ENCODE assay signal across 8 cellular contexts in the genomic region with DNA sequence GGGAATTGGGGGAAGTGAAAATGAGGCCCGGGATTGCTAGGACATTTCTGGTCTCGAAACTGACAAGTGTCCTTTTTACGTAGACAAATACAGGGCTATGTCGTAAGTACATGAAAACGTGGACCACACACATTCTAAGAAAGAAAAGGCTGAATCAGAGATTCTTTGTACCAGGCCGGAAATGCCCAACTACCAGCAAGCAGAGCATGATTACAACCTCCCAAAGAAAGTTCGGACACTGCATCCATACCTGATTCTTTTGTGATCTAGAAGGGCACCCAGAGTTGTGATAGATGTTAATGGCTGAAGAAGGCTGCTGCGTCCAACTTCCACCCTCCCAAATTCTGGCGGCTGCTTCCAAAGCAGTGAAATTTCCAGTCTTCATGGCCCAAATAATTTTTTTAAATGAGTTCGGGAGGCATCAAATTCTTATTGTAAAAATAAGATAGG. TPM values are rescaled to one million over a fixed set of nuclear protein-coding genes. Genes with fewer than 3 reads are reported as not detected.
DNase-seq lines count a peak whose midpoint lies in the region; ATAC-seq, FAIRE-seq and TF ChIP-seq lines count a peak whose summit lies in the region.

No MANE protein-coding gene starts in this region.

- H4K20me1 ChIP-seq in astrocyte (ENCODE audit: insufficient read depth, low read length) = peaks cover 28% of the 10 kb centered on the region

- H3K9me3 ChIP-seq in heart right ventricle (no peaks in the 10 kb centered on the region), astrocyte (ENCODE audit: insufficient read depth, low read depth, low read length) (no peaks in the 10 kb centered on the region), suprapubic skin (no peaks in the 10 kb centered on the region)

- peak overlapping the region; percentile 73 to 92 (median 88) for H3K4me3 ChIP-seq in heart right ventricle
- peak overlapping the region; percentile 89 for H3K4me3 ChIP-seq in astrocyte (ENCODE audit: insufficient read depth, low read depth, low read length)
- peak overlapping the region; percentile 91 for H3K4me3 ChIP-seq in kidney epithelial cell (ENCODE audit: low read depth, low read length)
- peak overlapping the region; percentile 97 for H3K4me3 ChIP-seq in suprapubic skin

- FAIRE-seq in astrocyte (lab: Jason Lieb, UNC) = peak; percentile 84

- H3K9me3 Mint-ChIP-seq in astrocyte (ENCODE audit: unreplicated experiment) = no peaks in the 10 kb centered on the region

- intact Hi-C loops in heart right ventricle (cut with DNase I) (loop anchor here in 8 of 10 donors (2.0 to 10.0 kb wide), 15 partner anchors 60 to 483 kb away; no protein-coding TSS in a partner anchor), Right ventricle myocardium superior (cut with DNase I) (loop anchor here (5.0 kb wide), 1 partner anchor 85 kb away; no protein-coding TSS in a partner anchor)

- no peak for TF ChIP-seq EP300 in suprapubic skin (IDR thresholded peaks at IDR 0.05)

- WGBS in heart right ventricle, 2 donors = 6% methylated on average over 10 of the region's 10 CpGs
- 7% methylated on average over 10 of the region's 10 CpGs for WGBS in suprapubic skin

- H3K36me3 Mint-ChIP-seq in astrocyte (ENCODE audit: low read depth, unreplicated experiment) = no peaks in the 10 kb centered on the region

- peaks cover 0 to 9% (median 0%) of the 10 kb centered on the region in 7 donors for H3K27me3 ChIP-seq in heart right ventricle
- no peaks in the 10 kb centered on the region for H3K27me3 ChIP-seq in astrocyte (ENCODE audit: insufficient read depth, low read length)
- H3K27me3 ChIP-seq in kidney epithelial cell (ENCODE audit: control insufficient read depth, insufficient read depth, low read length) = no peaks in the 10 kb centered on the region
- H3K27me3 ChIP-seq in suprapubic skin = no peaks in the 10 kb centered on the region

- no peaks in the 10 kb centered on the region for H3K36me3 ChIP-seq in heart right ventricle
- H3K36me3 ChIP-seq in astrocyte (ENCODE audit: insufficient read depth, low read length) = no peaks in the 10 kb centered on the region
- H3K36me3 ChIP-seq in kidney epithelial cell (ENCODE audit: control insufficient read depth, insufficient read depth, low read length) = no peaks in the 10 kb centered on the region
- H3K36me3 ChIP-seq in suprapubic skin = no peaks in the 10 kb centered on the region

- H3K9ac ChIP-seq in astrocyte (ENCODE audit: low read length) = peak overlapping the region; percentile 91

- H2AFZ ChIP-seq in astrocyte (ENCODE audit: low read depth, low read length) = peak overlapping the region; percentile 68

- no peaks in the 10 kb centered on the region for H3K27me3 Mint-ChIP-seq in astrocyte (ENCODE audit: low read depth, unreplicated experiment)

- no peak for TF ChIP-seq CTCF in heart right ventricle (IDR thresholded peaks at IDR 0.05)
- TF ChIP-seq CTCF in astrocyte (IDR thresholded peaks at IDR 0.05; ENCODE audit: insufficient read depth, low read depth, low read length) = no peak
- no peak for TF ChIP-seq CTCF in kidney epithelial cell (IDR thresholded peaks at IDR 0.05; ENCODE audit: insufficient read depth, low read length, poor library complexity, severe bottlenecking)
- no peak for TF ChIP-seq CTCF in suprapubic skin (IDR thresholded peaks at IDR 0.05)

- H3K4me3 Mint-ChIP-seq in astrocyte (ENCODE audit: unreplicated experiment) = peak overlapping the region; percentile 96

- DNase-seq in heart right ventricle (no peak), Right ventricle myocardium superior (no peak), astrocyte (ENCODE audit: low read depth) (peak; percentile 79), kidney epithelial cell (ENCODE audit: low read depth) (peak; percentile 49), suprapubic skin (ENCODE audit: low spot score in 2 of 2) (no peak), NCI-H128 (lab: John Stamatoyannopoulos, UW; ENCODE audit: unreplicated experiment) (no peak), NCI-H2196 (lab: John Stamatoyannopoulos, UW; ENCODE audit: unreplicated experiment) (no peak)

- no peak for TF ChIP-seq POLR2A in suprapubic skin (IDR thresholded peaks at IDR 0.05)

- H3K4me1 Mint-ChIP-seq in astrocyte (ENCODE audit: low read depth, unreplicated experiment) = peaks cover 16% of the 10 kb centered on the region

- H3K27ac ChIP-seq in heart right ventricle (peak overlapping the region; percentile 95 to 99 (median 97)), astrocyte (ENCODE audit: low read depth, low read length) (peak overlapping the region; percentile 84), suprapubic skin (peak overlapping the region; percentile 99)

- H3K4me1 ChIP-seq in heart right ventricle (peaks cover 0 to 52% (median 36%) of the 10 kb centered on the region in 9 donors), astrocyte (ENCODE audit: insufficient read depth, low read length) (peaks cover 6% of the 10 kb centered on the region), suprapubic skin (peaks cover 33% of the 10 kb centered on the region)

- ATAC-seq in heart right ventricle = peak in 3 of 8 donors; percentile 10 to 18 (median 12)
- no peak for ATAC-seq in Right ventricle myocardium superior (ENCODE audit: poor library complexity)
- ATAC-seq in GM19328 (IDR thresholded peaks at IDR 0.05; ENCODE audit: unreplicated experiment) = no peak

- H3K79me2 ChIP-seq in astrocyte (ENCODE audit: insufficient read depth, low read length) = peaks cover 66% of the 10 kb centered on the region

- peak overlapping the region; percentile 98 for H3K4me2 ChIP-seq in astrocyte (ENCODE audit: low read length)

- peak overlapping the region; percentile 75 for H3K27ac Mint-ChIP-seq in astrocyte (ENCODE audit: unreplicated experiment)

RNA-seq across cellular contexts. Expression of gene RBMS1, which starts 1.7 kb away (rescaled TPM):
- total RNA-seq in heart right ventricle (10 to 100 TPM; 54.1 to 77.7 (median 60.2) TPM), Right ventricle myocardium superior (53.0 TPM), astrocyte (148 and 152 TPM in 2 replicates), kidney epithelial cell (44.8 and 52.5 TPM in 2 replicates), suprapubic skin (10 to 100 TPM; 55.7 to 92.2 (median 62.2) TPM)
- 10 to 100 TPM; 22.6 to 49.0 TPM for polyA plus RNA-seq in heart right ventricle

Comparison
In these comparisons a context has a peak if more than half of its experiments do, and no peak if none do; other contexts are left out.
1. DNase-seq: peak in astrocyte (single experiment) and kidney epithelial cell (single experiment); none in heart right ventricle (0 of 2), Right ventricle myocardium superior (single experiment), suprapubic skin (0 of 2), NCI-H128 (single experiment) and NCI-H2196 (single experiment).
2. Peak in every context shown above with its lines, with median percentiles within 50 percentile points of each other: H3K27ac ChIP-seq and H3K4me3 ChIP-seq.